23 cellular contexts compared by ENCODE assay signal in genomic region chr13:103097366-103097928, GRCh38. TPM values are rescaled to one million over a fixed set of nuclear protein-coding genes. Genes with fewer than 3 reads are reported as not detected.
A peak's percentile ranks its signal among the peaks of the same experiment; 100 is the strongest.
DNase-seq lines count a peak whose midpoint lies in the region; TF ChIP-seq lines count a peak whose summit lies in the region.
"Had no signal": no experiment of that assay in that cellular context is flagged by ENCODE, and none has a peak within 500 bp of the region (broad histone marks: within the 10 kb centered on the region; RNA-seq: fewer than 3 reads in every experiment).

No MANE protein-coding gene starts in this region.

- TF ChIP-seq EP300 in neural cell (conservative IDR thresholded peaks at IDR 0.05; ENCODE audit: poor library complexity, severe bottlenecking) = peak; percentile 89

- H3F3A ChIP-seq in neural cell (ENCODE audit: insufficient read depth, low read length, poor library complexity, severe bottlenecking) = no peaks in the 10 kb centered on the region

- H3K79me2 ChIP-seq in neural cell (replicated peaks; ENCODE audit: insufficient read depth, low read length) = no peaks in the 10 kb centered on the region

- DNase-seq in caudate nucleus (lab: John Stamatoyannopoulos, UW) (peak in 53 of 61 donors; percentile 2 to 95 (median 65)), hippocampal formation (lab: John Stamatoyannopoulos, UW) (peak; percentile 67 to 81), superior temporal gyrus (ENCODE audit: extremely low spot score) (peak; percentile 90), GM19238 (ENCODE audit: insufficient read length, low spot score) (no peak), G401 (ENCODE audit: low spot score) (no peak), foreskin fibroblast (no peak)
- DNase-seq: CD4-positive, alpha-beta T cell; COR-L47; DMS79; GM23248; KG1; NCI-H1092; NCI-H1436; NCI-H187 treated with DMSO at 0.1 percent for 48 hours; PC-9; RPMI8226; SHP77 treated with DMSO at 0.1 percent for 48 hours had no signal

- no peaks in the 10 kb centered on the region for H3K9me2 ChIP-seq in neural cell (ENCODE audit: insufficient read depth, low read length)

- no peaks in the 10 kb centered on the region for H3K9me3 ChIP-seq in neural cell (ENCODE audit: low read length)
- H3K9me3 ChIP-seq: HAP-1 had no signal

- TF ChIP-seq RAD21 in neural cell (conservative IDR thresholded peaks at IDR 0.05) = no peak

- no peaks in the 10 kb centered on the region for H4K20me1 ChIP-seq in neural cell (ENCODE audit: insufficient read depth)

- H3K36me3 ChIP-seq in neural cell (ENCODE audit: insufficient read depth, low read length) = no peaks in the 10 kb centered on the region
- H3K36me3 ChIP-seq: HAP-1 had no signal

- H3K9ac ChIP-seq in neural cell (ENCODE audit: low read length) = no peak overlapping the region
- H3K9ac ChIP-seq: GM23248 had no signal

- in situ Hi-C loops in G401 (cut with HindIII; ENCODE audit: low sequenced_read_pairs) = no loop called here

- no peak overlapping the region for H3K4me2 ChIP-seq in neural cell (ENCODE audit: low read length)
- H3K4me2 ChIP-seq: PC-9 had no signal

- H3K27ac ChIP-seq in caudate nucleus (ENCODE audit: low read depth, low read length) (peak overlapping the region; percentile 8), neural cell (ENCODE audit: low read length) (no peak overlapping the region)
- H3K27ac ChIP-seq: GM23248, PC-9 had no signal

- no peak overlapping the region for H3K4me3 ChIP-seq in neural cell (ENCODE audit: low read length)
- no peak overlapping the region for H3K4me3 ChIP-seq in foreskin fibroblast (ENCODE audit: low read depth in 1 of 2, low read length in 2 of 2)
- H3K4me3 ChIP-seq: GM23248, HAP-1, PC-9 had no signal

- no peak for TF ChIP-seq CTCF in neural cell (IDR thresholded peaks at IDR 0.05; ENCODE audit: poor library complexity, severe bottlenecking)
- no peak for TF ChIP-seq CTCF in foreskin fibroblast (IDR thresholded peaks at IDR 0.05; ENCODE audit: low read depth, low read length)

- no peak overlapping the region for H2AFZ ChIP-seq in neural cell (ENCODE audit: low read depth, low read length)
- H2AFZ ChIP-seq: GM23248, PC-9 had no signal

- no peaks in the 10 kb centered on the region for H3K27me3 ChIP-seq in neural cell (ENCODE audit: insufficient read depth, low read depth, low read length)

TF ChIP-seq in neural cell, 6 proteins besides CTCF, POLR2A, EP300 and RAD21:
- TF ChIP-seq, protein P1, sequence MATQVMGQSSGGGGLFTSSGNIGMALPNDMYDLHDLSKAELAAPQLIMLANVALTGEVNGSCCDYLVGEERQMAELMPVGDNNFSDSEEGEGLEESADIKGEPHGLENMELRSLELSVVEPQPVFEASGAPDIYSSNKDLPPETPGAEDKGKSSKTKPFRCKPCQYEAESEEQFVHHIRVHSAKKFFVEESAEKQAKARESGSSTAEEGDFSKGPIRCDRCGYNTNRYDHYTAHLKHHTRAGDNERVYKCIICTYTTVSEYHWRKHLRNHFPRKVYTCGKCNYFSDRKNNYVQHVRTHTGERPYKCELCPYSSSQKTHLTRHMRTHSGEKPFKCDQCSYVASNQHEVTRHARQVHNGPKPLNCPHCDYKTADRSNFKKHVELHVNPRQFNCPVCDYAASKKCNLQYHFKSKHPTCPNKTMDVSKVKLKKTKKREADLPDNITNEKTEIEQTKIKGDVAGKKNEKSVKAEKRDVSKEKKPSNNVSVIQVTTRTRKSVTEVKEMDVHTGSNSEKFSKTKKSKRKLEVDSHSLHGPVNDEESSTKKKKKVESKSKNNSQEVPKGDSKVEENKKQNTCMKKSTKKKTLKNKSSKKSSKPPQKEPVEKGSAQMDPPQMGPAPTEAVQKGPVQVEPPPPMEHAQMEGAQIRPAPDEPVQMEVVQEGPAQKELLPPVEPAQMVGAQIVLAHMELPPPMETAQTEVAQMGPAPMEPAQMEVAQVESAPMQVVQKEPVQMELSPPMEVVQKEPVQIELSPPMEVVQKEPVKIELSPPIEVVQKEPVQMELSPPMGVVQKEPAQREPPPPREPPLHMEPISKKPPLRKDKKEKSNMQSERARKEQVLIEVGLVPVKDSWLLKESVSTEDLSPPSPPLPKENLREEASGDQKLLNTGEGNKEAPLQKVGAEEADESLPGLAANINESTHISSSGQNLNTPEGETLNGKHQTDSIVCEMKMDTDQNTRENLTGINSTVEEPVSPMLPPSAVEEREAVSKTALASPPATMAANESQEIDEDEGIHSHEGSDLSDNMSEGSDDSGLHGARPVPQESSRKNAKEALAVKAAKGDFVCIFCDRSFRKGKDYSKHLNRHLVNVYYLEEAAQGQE (IDR thresholded peaks at IDR 0.05; ENCODE audit: borderline replicate concordance) = no peak
- TF ChIP-seq EZH2 (IDR thresholded peaks at IDR 0.05; ENCODE audit: borderline replicate concordance, insufficient read depth, low read length, poor library complexity, severe bottlenecking) = no peak
- TF ChIP-seq POLR2AphosphoS5 (IDR thresholded peaks at IDR 0.05) = peak; percentile 67
- TF ChIP-seq TAF1 (IDR thresholded peaks at IDR 0.05; ENCODE audit: low read depth) = no peak
- no peak for TF ChIP-seq MXI1 (conservative IDR thresholded peaks at IDR 0.05; ENCODE audit: poor library complexity, severe bottlenecking)
- no peak for TF ChIP-seq SMC3 (conservative IDR thresholded peaks at IDR 0.05; ENCODE audit: poor library complexity)

RNA-seq across cellular contexts. Expression of gene SLC10A2, which starts 31.2 kb away (rescaled TPM):
- polyA plus RNA-seq in neural cell = not detected in 2 replicates
- polyA minus RNA-seq in neural cell = 0.23 TPM in 1 of 2 replicates, not detected in the other
- not detected in 2 replicates for total RNA-seq in G401 (2014; rRNA removed; shearing (Covaris generic))
- total RNA-seq: A673; CD4-positive, alpha-beta T cell; GM23248; HT1080; NCI-H460; PC-9 had no signal
- polyA plus RNA-seq: BJ, GM23248 had no signal

Comparison
In these comparisons a context has a peak if more than half of its experiments do, and no peak if none do; other contexts are left out.
1. DNase-seq: peak in caudate nucleus (53 of 61), hippocampal formation (2 of 2) and superior temporal gyrus (single experiment); none in GM19238 (single experiment), G401 (single experiment) and foreskin fibroblast (0 of 2).